ENCODE assay signal across 11 cellular contexts in genomic region chr22:42895541-42895981, GRCh38. TPM values are rescaled to one million over a fixed set of nuclear protein-coding genes. Genes with fewer than 3 reads are reported as not detected.
DNase-seq lines count a peak whose midpoint lies in the region; ATAC-seq and TF ChIP-seq lines count a peak whose summit lies in the region.
"Had no signal": no experiment of that assay in that cellular context is flagged by ENCODE, and none has a peak within 500 bp of the region (broad histone marks: within the 10 kb centered on the region; RNA-seq: fewer than 3 reads in every experiment).

No MANE protein-coding gene starts in this region.

- no peak overlapping the region for H3T11ph ChIP-seq in H9 (ENCODE audit: low read length)

- H4K5ac ChIP-seq in H9 (ENCODE audit: insufficient read length, low read depth, low read length) = no peak overlapping the region

- intact Hi-C loops in CD14-positive monocyte (cut with micrococcal nuclease) = loop anchor here in 1 of 2 donors (5.0 kb wide), 1 partner anchor 37 kb away; no protein-coding TSS in a partner anchor

- H3K14ac ChIP-seq in H9 (ENCODE audit: insufficient read depth, low read length) = no peak overlapping the region

- no peak overlapping the region for H2BK15ac ChIP-seq in H9 (ENCODE audit: low read depth, low read length)

- DNase-seq in CD14-positive monocyte (ENCODE audit: low spot score) (no peak), H9 (no peak), cerebellar cortex (ENCODE audit: low spot score) (peak; percentile 79), omental fat pad (ENCODE audit: low spot score) (no peak)
- DNase-seq in naive thymus-derived CD8-positive, alpha-beta T cell = no peak
- DNase-seq: GM23248, NCI-H446 treated with DMSO at 0.1 percent for 48 hours, SK-N-SH had no signal

- H3K27me3 Mint-ChIP-seq in CD14-positive monocyte (ENCODE audit: low read depth in 3 of 3) (peaks cover 0 to 2% (median 0%) of the 10 kb centered on the region in 3 donors), H9 (ENCODE audit: low read depth) (no peaks in the 10 kb centered on the region; the same call in 1 of the 2 replicates)
- no peaks in the 10 kb centered on the region for H3K27me3 Mint-ChIP-seq in naive thymus-derived CD8-positive, alpha-beta T cell

- H3K27ac ChIP-seq in H9 (ENCODE audit: insufficient read length, low read depth, low read length) = no peak overlapping the region
- H3K27ac ChIP-seq: GM23248 had no signal

- no peak overlapping the region for H2AK5ac ChIP-seq in H9 (ENCODE audit: insufficient read length, low read length)

- H3K9ac ChIP-seq in H9 (ENCODE audit: extremely low read depth, insufficient read length, low read length) = no peak overlapping the region
- H3K9ac ChIP-seq: GM23248, SK-N-SH had no signal

- no peaks in the 10 kb centered on the region for H3K27me3 ChIP-seq in H9 (ENCODE audit: insufficient read depth, low read length)

- H4K91ac ChIP-seq in H9 (ENCODE audit: insufficient read length, low read depth, low read length) = no peak overlapping the region

- H3K23ac ChIP-seq in H9 (ENCODE audit: insufficient read length, low read depth, low read length) = no peak overlapping the region

- H3K4me2 ChIP-seq in H9 (ENCODE audit: insufficient read depth, insufficient read length, low read length) = no peak overlapping the region
- H3K4me2 ChIP-seq: SK-N-SH had no signal

- no peak overlapping the region for H2BK20ac ChIP-seq in H9 (ENCODE audit: low read depth, low read length, poor library complexity, severe bottlenecking)

- no peaks in the 10 kb centered on the region for H3K9me3 ChIP-seq in H9 (ENCODE audit: control insufficient read depth, low read depth, low read length)
- H3K9me3 ChIP-seq: SK-N-SH had no signal

- H2BK120ac ChIP-seq in H9 (ENCODE audit: low read depth, low read length, poor library complexity, severe bottlenecking) = no peak overlapping the region

- H3K79me2 ChIP-seq in H9 (ENCODE audit: insufficient read depth, low read length) = no peaks in the 10 kb centered on the region

- WGBS in H9 (ENCODE audit: extremely low coverage, insufficient read length, low lambda C conversion rate) = no CpG with 5 or more reads among the region's 9 CpGs

- no peaks in the 10 kb centered on the region for H4K20me1 ChIP-seq in H9 (ENCODE audit: control insufficient read depth, insufficient read depth, insufficient read length)

- no peak overlapping the region for H2AFZ ChIP-seq in H9 (ENCODE audit: low read length)
- H2AFZ ChIP-seq: GM23248 had no signal

- H3K27ac Mint-ChIP-seq in CD14-positive monocyte = peak overlapping the region; percentile 96 to 99 (median 98)
- H3K27ac Mint-ChIP-seq in H9 = peak overlapping the region; percentile 32 to 82 (median 48); a peak in 4 of 7 replicates
- peak overlapping the region; percentile 44 to 88 (median 77) for H3K27ac Mint-ChIP-seq in naive thymus-derived CD8-positive, alpha-beta T cell

- H3K4me3 Mint-ChIP-seq in CD14-positive monocyte = peak overlapping the region; percentile 12 to 79
- no peak overlapping the region for H3K4me3 Mint-ChIP-seq in H9
- peak overlapping the region in 6 of 10 donors; percentile 12 to 41 (median 18) for H3K4me3 Mint-ChIP-seq in naive thymus-derived CD8-positive, alpha-beta T cell

- H3K36me3 Mint-ChIP-seq in CD14-positive monocyte (peaks cover 18 to 38% of the 10 kb centered on the region in 2 donors), H9 (ENCODE audit: insufficient read depth in 1 of 3, low read depth in 3 of 3) (peaks cover 0 to 8% (median 7%) of the 10 kb centered on the region in 3 experiments; a peak in 6 of 7 replicates)
- H3K36me3 Mint-ChIP-seq in naive thymus-derived CD8-positive, alpha-beta T cell = peaks cover 0 to 12% (median 3%) of the 10 kb centered on the region in 3 donors

- H3K9me3 Mint-ChIP-seq in CD14-positive monocyte (peaks cover 0 to 1% (median 0%) of the 10 kb centered on the region in 7 donors), H9 (no peaks in the 10 kb centered on the region)
- H3K9me3 Mint-ChIP-seq in naive thymus-derived CD8-positive, alpha-beta T cell = no peaks in the 10 kb centered on the region

- peaks cover 2% of the 10 kb centered on the region for H3K79me1 ChIP-seq in H9 (ENCODE audit: insufficient read depth, low read depth, low read length, poor library complexity, severe bottlenecking)

- no peak overlapping the region for H2BK12ac ChIP-seq in H9 (ENCODE audit: insufficient read length, low read depth, low read length)

- H3K4ac ChIP-seq in H9 (ENCODE audit: low read depth, low read length) = no peak overlapping the region

- no peak overlapping the region for H4K8ac ChIP-seq in H9 (replicated peaks; ENCODE audit: insufficient read length, low read depth, low read length)

- ATAC-seq in naive thymus-derived CD8-positive, alpha-beta T cell = no peak
- ATAC-seq in GM18858 (IDR thresholded peaks at IDR 0.05; ENCODE audit: unreplicated experiment) = no peak
- no peak for ATAC-seq in omental fat pad (ENCODE audit: low FRiP score)
- ATAC-seq in GM21723 (IDR thresholded peaks at IDR 0.05; ENCODE audit: unreplicated experiment) = no peak
- no peak for ATAC-seq in GM21515 (IDR thresholded peaks at IDR 0.05; ENCODE audit: unreplicated experiment)

- H2BK5ac ChIP-seq in H9 (ENCODE audit: insufficient read length, low read length) = no peak overlapping the region

- H3K56ac ChIP-seq in H9 (ENCODE audit: insufficient read length, low read depth, low read length) = no peak overlapping the region

- no peak for TF ChIP-seq CTCF in CD14-positive monocyte (IDR thresholded peaks at IDR 0.05)
- TF ChIP-seq CTCF in H9 (conservative IDR thresholded peaks at IDR 0.05) = no peak
- TF ChIP-seq CTCF in omental fat pad (IDR thresholded peaks at IDR 0.05) = no peak

- POLR2A ChIA-PET in naive thymus-derived CD8-positive, alpha-beta T cell (lab: Charles Lee) = no interaction called here

- H3K4me1 Mint-ChIP-seq in CD14-positive monocyte (peaks cover 74% of the 10 kb centered on the region), H9 (peaks cover 20 to 23% of the 10 kb centered on the region in 2 experiments)
- H3K4me1 Mint-ChIP-seq in naive thymus-derived CD8-positive, alpha-beta T cell = peaks cover 19 to 62% (median 52%) of the 10 kb centered on the region in 4 donors

- no peaks in the 10 kb centered on the region for H3K4me1 ChIP-seq in H9 (ENCODE audit: insufficient read depth, low read length)

- H3K18ac ChIP-seq in H9 (ENCODE audit: insufficient read length, low read depth, low read length) = no peak overlapping the region

- no peaks in the 10 kb centered on the region for H3K23me2 ChIP-seq in H9 (ENCODE audit: insufficient read length, low read depth, low read length, poor library complexity, severe bottlenecking)

RNA-seq across cellular contexts. Expression of gene ARFGAP3, which starts 38.5 kb away (rescaled TPM):
- polyA plus RNA-seq in CD14-positive monocyte = 10 to 100 TPM; 34.8 to 38.7 TPM
- total RNA-seq in H9 (2021) = 14.1 and 15.0 TPM in 2 replicates
- total RNA-seq in naive thymus-derived CD8-positive, alpha-beta T cell = 10 to 100 TPM; 32.9 to 34.1 TPM
- 10 to 100 TPM; 22.3 to 44.7 (median 25.1) TPM for polyA plus RNA-seq in naive thymus-derived CD8-positive, alpha-beta T cell
- 100 to 1,000 TPM in 1 of 4 donors, 10 to 100 TPM in 3; 43.0 to 106 (median 50.5) TPM for total RNA-seq in omental fat pad

Comparison
In these comparisons a context has a peak if more than half of its experiments do, and no peak if none do; other contexts are left out.
1. H3K27ac Mint-ChIP-seq: peak in every context shown above with its lines; median percentile 98 in CD14-positive monocyte; 77 in naive thymus-derived CD8-positive, alpha-beta T cell; 48 in H9.
2. H3K4me3 Mint-ChIP-seq: peak in CD14-positive monocyte (2 of 2) and naive thymus-derived CD8-positive, alpha-beta T cell (6 of 10); none in H9 (0 of 2).